ENCODE assay signal across 28 cellular contexts in the genomic region with DNA sequence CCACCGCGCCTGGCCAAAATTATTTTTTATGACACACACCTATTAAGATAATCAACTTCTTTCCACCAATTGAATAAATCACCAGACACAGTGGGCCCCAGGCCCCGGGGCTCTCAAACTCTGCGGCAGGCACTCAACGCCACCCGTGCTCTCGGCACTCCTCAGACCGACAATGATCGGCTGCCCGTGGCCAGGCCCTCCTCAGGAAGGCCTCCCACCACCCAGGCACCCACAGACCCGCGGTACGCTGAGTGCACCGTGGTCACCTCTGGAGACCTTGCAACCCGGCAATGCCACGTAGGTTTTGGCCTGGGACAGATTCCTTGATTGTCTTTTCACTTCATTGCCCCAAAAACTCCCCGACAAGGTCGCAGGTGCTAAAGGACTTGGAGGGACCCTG. TPM values are rescaled to one million over a fixed set of nuclear protein-coding genes. Genes with fewer than 3 reads are reported as not detected.
"Had no signal": no experiment of that assay in that cellular context is flagged by ENCODE, and none has a peak within 500 bp of the region (broad histone marks: within the 10 kb centered on the region; RNA-seq: fewer than 3 reads in every experiment).

No MANE protein-coding gene starts in this region.

- H3K9me3 Mint-ChIP-seq: immature natural killer cell; memory B cell; naive thymus-derived CD8-positive, alpha-beta T cell; nephron; neural progenitor cell; stimulated activated effector memory CD8-positive, alpha-beta T cell treated with anti-CD3 and anti-CD28 coated beads, Interleukin-12 subunit alpha, Interleukin-12 subunit beta, amount 100 ng/mL, for 72 hours; stimulated activated naive CD8-positive, alpha-beta T cell treated with anti-CD3 and anti-CD28 coated beads, Interleukin-15, Interleukin-2, amounts not matched to agents 100 ng/mL and 50 ng/mL, for 24 hours had no signal

- H3K36me3 Mint-ChIP-seq: immature natural killer cell; memory B cell; naive thymus-derived CD8-positive, alpha-beta T cell; stimulated activated effector memory CD8-positive, alpha-beta T cell treated with anti-CD3 and anti-CD28 coated beads, Interleukin-12 subunit alpha, Interleukin-12 subunit beta, amount 100 ng/mL, for 72 hours had no signal

- ATAC-seq: naive thymus-derived CD8-positive, alpha-beta T cell; right cardiac atrium; sciatic nerve; stimulated activated effector memory CD8-positive, alpha-beta T cell treated with anti-CD3 and anti-CD28 coated beads, Interleukin-12 subunit alpha, Interleukin-12 subunit beta, amount 100 ng/mL, for 72 hours; upper lobe of right lung had no signal

- H3K9me3 ChIP-seq: left ventricle myocardium inferior, neutrophil, spleen, suprapubic skin, thoracic aorta, tibial artery, upper lobe of right lung, uterus had no signal

- H3K36me3 ChIP-seq: neural progenitor cell, neutrophil, spleen, suprapubic skin, thoracic aorta, upper lobe of right lung, uterus had no signal

- H3K4me1 Mint-ChIP-seq: memory B cell; stimulated activated effector memory CD8-positive, alpha-beta T cell treated with anti-CD3 and anti-CD28 coated beads, Interleukin-12 subunit alpha, Interleukin-12 subunit beta, amount 100 ng/mL, for 72 hours had no signal

- H3K27ac Mint-ChIP-seq: immature natural killer cell; memory B cell; naive thymus-derived CD8-positive, alpha-beta T cell; nephron; neural progenitor cell; progenitor cell of endocrine pancreas; stimulated activated effector memory CD8-positive, alpha-beta T cell treated with anti-CD3 and anti-CD28 coated beads, Interleukin-12 subunit alpha, Interleukin-12 subunit beta, amount 100 ng/mL, for 72 hours; stimulated activated naive CD8-positive, alpha-beta T cell treated with anti-CD3 and anti-CD28 coated beads, Interleukin-15, Interleukin-2, amounts not matched to agents 100 ng/mL and 50 ng/mL, for 24 hours had no signal

- H3K4me3 Mint-ChIP-seq: immature natural killer cell; memory B cell; naive thymus-derived CD8-positive, alpha-beta T cell; nephron; neural progenitor cell; stimulated activated effector memory CD8-positive, alpha-beta T cell treated with anti-CD3 and anti-CD28 coated beads, Interleukin-12 subunit alpha, Interleukin-12 subunit beta, amount 100 ng/mL, for 72 hours; stimulated activated naive CD8-positive, alpha-beta T cell treated with anti-CD3 and anti-CD28 coated beads, Interleukin-15, Interleukin-2, amounts not matched to agents 100 ng/mL and 50 ng/mL, for 24 hours had no signal

- H3K4me3 ChIP-seq: left ventricle myocardium inferior, neural progenitor cell, spleen, suprapubic skin, thoracic aorta, tibial artery, upper lobe of right lung, uterus had no signal

- H3K27ac ChIP-seq: left ventricle myocardium inferior, neural progenitor cell, neutrophil, parathyroid adenoma, spleen, suprapubic skin, thoracic aorta, tibial artery, upper lobe of right lung, uterus had no signal

- H3K27me3 ChIP-seq: suprapubic skin, tibial artery, upper lobe of right lung, uterus had no signal

- FAIRE-seq: islet of Langerhans, kidney, small intestine had no signal

- H3K4me1 ChIP-seq: neural progenitor cell, parathyroid adenoma, uterus had no signal

- DNase-seq: hypothalamus; immature natural killer cell; kidney; left ventricle myocardium inferior; naive thymus-derived CD8-positive, alpha-beta T cell; occipital lobe; retina; right cardiac atrium; small intestine; spleen; stimulated activated CD4-positive, alpha-beta T cell treated with anti-CD3 and anti-CD28 coated beads, Interleukin-4, amount 100 ng/mL, for 24 hours; stimulated activated naive CD4-positive, alpha-beta T cell; tibial artery; trophoblast cell; upper lobe of right lung; uterus had no signal

RNA-seq across cellular contexts. Expression of a gene that starts 14.8 kb away (rescaled TPM):
- total RNA-seq: naive thymus-derived CD8-positive, alpha-beta T cell had no signal
